In genomic region chr5:158991391-158991790, GRCh38 we compare ENCODE assay signal across 25 cellular contexts.
DNase-seq lines count a peak whose midpoint lies in the region; ATAC-seq, FAIRE-seq and TF ChIP-seq lines count a peak whose summit lies in the region.
"Had no signal": no experiment of that assay in that cellular context is flagged by ENCODE, and none has a peak within 500 bp of the region (broad histone marks: within the 10 kb centered on the region; RNA-seq: fewer than 3 reads in every experiment).

No MANE protein-coding gene starts in this region.

- H3K4me1 ChIP-seq in mammary epithelial cell (ENCODE audit: insufficient read depth, low read length) (no peaks in the 10 kb centered on the region), left lung (peaks cover 0 to 3% of the 10 kb centered on the region in 2 donors)
- H3K4me1 ChIP-seq: foreskin keratinocyte had no signal

- H3K36me3 Mint-ChIP-seq in MCF 10A (ENCODE audit: insufficient read depth, unreplicated experiment), result peaks cover 6% of the 10 kb centered on the region
- H3K36me3 Mint-ChIP-seq: mesothelial cell of epicardium, natural killer cell had no signal

- DNase-seq in MCF 10A (ENCODE audit: unreplicated experiment), result peak; percentile 76
- DNase-seq in mammary epithelial cell, result no peak
- peak; percentile 46 for DNase-seq in choroid plexus epithelial cell (ENCODE audit: low read depth)
- peak; percentile 47 for DNase-seq in iris pigment epithelial cell (ENCODE audit: low read depth)
- no peak for DNase-seq in left lung
- DNase-seq in GM12891 (ENCODE audit: insufficient read length, low spot score), result no peak
- no peak for DNase-seq in left colon
- DNase-seq in KG1 (lab: John Stamatoyannopoulos, UW), result no peak
- DNase-seq: activated CD4-positive, alpha-beta T cell treated with anti-CD3 and anti-CD28 coated beads for 4 hours; activated CD8-positive, alpha-beta memory T cell treated with anti-CD3 and anti-CD28 coated beads for 24 hours; activated naive CD4-positive, alpha-beta T cell treated with anti-CD3 and anti-CD28 coated beads for 36 hours; activated T-cell treated with anti-CD3 and anti-CD28 coated beads, Interleukin-2, amount 50 U/mL, for 24 hours; caudate nucleus; dermis blood vessel endothelial cell; foreskin keratinocyte; natural killer cell; NCI-H1048; ovary; stimulated activated CD4-positive, alpha-beta T cell treated with anti-CD3 and anti-CD28 coated beads, Interleukin-4, amount 100 ng/mL, for 4 hours; stimulated activated naive CD8-positive, alpha-beta T cell treated with anti-CD3 and anti-CD28 coated beads, Interleukin-15, Interleukin-2, amounts not matched to agents 100 U/mL and 50 U/mL, for 24 hours; transverse colon had no signal

- H3K9ac ChIP-seq in mammary epithelial cell (ENCODE audit: insufficient read depth, low read length), result no peak overlapping the region

- H3K4me3 ChIP-seq in mammary epithelial cell (replicated peaks in 1 of 3; ENCODE audit: insufficient read depth in 1 of 3, low read depth in 2 of 3, low read length in 3 of 3) (no peak overlapping the region), choroid plexus epithelial cell (ENCODE audit: low read depth, low read length) (no peak overlapping the region), left lung (no peak overlapping the region)
- H3K4me3 ChIP-seq: ovary, right atrium auricular region, transverse colon had no signal

- BruUV-seq in MCF 10A (replicated peaks; lab: Mats Ljungman, UMichigan) (no TSS peak), mammary epithelial cell (replicated peaks; lab: Mats Ljungman, UMichigan) (no TSS peak)

- WGBS in mammary epithelial cell (ENCODE audit: low coverage, missing lambda C conversion rate), result 96% methylated on average over 3 of the region's 3 CpGs

- no peaks in the 10 kb centered on the region for H3K9me3 ChIP-seq in mammary epithelial cell (replicated peaks; ENCODE audit: insufficient read depth, low read length)
- H3K9me3 ChIP-seq in left lung, result no peaks in the 10 kb centered on the region
- H3K9me3 ChIP-seq: ovary, right atrium auricular region, transverse colon had no signal

- H3K36me3 ChIP-seq in mammary epithelial cell (ENCODE audit: insufficient read depth, low read length) (no peaks in the 10 kb centered on the region), left lung (no peaks in the 10 kb centered on the region)
- H3K36me3 ChIP-seq: ovary, right atrium auricular region, transverse colon had no signal

- POLR2A ChIA-PET in MCF 10A (lab: Yijun Ruan, JAX), result interaction anchor here (0.7 to 6.3 kb wide), 13 partner anchors 9 to 1125 kb away, joined by 3 to 82 read pairs (median 4); no protein-coding TSS in a partner anchor

- TF ChIP-seq POLR2A in GM12891 (IDR thresholded peaks at IDR 0.05; ENCODE audit: low read depth, low read length), result no peak

- no peak overlapping the region for H2AFZ ChIP-seq in mammary epithelial cell (ENCODE audit: low read depth, low read length)

- peak overlapping the region; percentile 57 for H3K27ac Mint-ChIP-seq in MCF 10A (ENCODE audit: low read depth, unreplicated experiment)
- H3K27ac Mint-ChIP-seq: activated naive CD4-positive, alpha-beta T cell treated with anti-CD3 and anti-CD28 coated beads for 36 hours; activated T-cell treated with anti-CD3 and anti-CD28 coated beads, Interleukin-2, amount 50 U/mL, for 24 hours; mesothelial cell of epicardium; natural killer cell had no signal

- no peaks in the 10 kb centered on the region for H3K27me3 ChIP-seq in mammary epithelial cell (ENCODE audit: insufficient read depth, low read length)
- no peaks in the 10 kb centered on the region for H3K27me3 ChIP-seq in left lung
- H3K27me3 ChIP-seq: ovary, right atrium auricular region, transverse colon had no signal

- no peaks in the 10 kb centered on the region for H3K27me3 Mint-ChIP-seq in MCF 10A (ENCODE audit: insufficient read depth, unreplicated experiment)

- no peak for FAIRE-seq in GM12891 (lab: Jason Lieb, UNC)
- FAIRE-seq: H54 had no signal

- no peak for TF ChIP-seq CTCF in MCF 10A (IDR thresholded peaks at IDR 0.05; ENCODE audit: unreplicated experiment)
- TF ChIP-seq CTCF in mammary epithelial cell (conservative IDR thresholded peaks at IDR 0.05 in 1 of 2, IDR thresholded peaks at IDR 0.05 in 1 of 2; ENCODE audit: extremely low read depth in 1 of 2, insufficient read depth in 1 of 2, low read depth in 1 of 2, low read length in 2 of 2), result no peak
- TF ChIP-seq CTCF in choroid plexus epithelial cell (conservative IDR thresholded peaks at IDR 0.05; ENCODE audit: low read depth, low read length), result no peak
- TF ChIP-seq CTCF in left lung (IDR thresholded peaks at IDR 0.05), result no peak

- H3K4me2 ChIP-seq in mammary epithelial cell (ENCODE audit: insufficient read depth, low read depth, low read length), result no peak overlapping the region

- no peaks in the 10 kb centered on the region for H4K20me1 ChIP-seq in mammary epithelial cell (ENCODE audit: insufficient read depth, low read length)

- no peaks in the 10 kb centered on the region for H3K9me3 Mint-ChIP-seq in MCF 10A (ENCODE audit: unreplicated experiment)
- H3K9me3 Mint-ChIP-seq: activated naive CD4-positive, alpha-beta T cell treated with anti-CD3 and anti-CD28 coated beads for 36 hours; activated T-cell treated with anti-CD3 and anti-CD28 coated beads, Interleukin-2, amount 50 U/mL, for 24 hours; mesothelial cell of epicardium; natural killer cell had no signal

- H3K4me1 Mint-ChIP-seq in MCF 10A (ENCODE audit: insufficient read depth, unreplicated experiment), result peaks cover 50% of the 10 kb centered on the region
- H3K4me1 Mint-ChIP-seq: natural killer cell had no signal

- ATAC-seq in left lung, result no peak
- ATAC-seq in left colon, result no peak
- ATAC-seq: foreskin keratinocyte; natural killer cell; stimulated activated naive CD8-positive, alpha-beta T cell treated with anti-CD3 and anti-CD28 coated beads, Interleukin-15, Interleukin-2, amounts not matched to agents 100 U/mL and 50 U/mL, for 24 hours had no signal

- intact Hi-C loops in MCF 10A (cut with micrococcal nuclease) (no loop called here), mammary epithelial cell (cut with micrococcal nuclease) (no loop called here), left lung (cut with DNase I) (no loop called here), left colon (cut with DNase I, micrococcal nuclease) (no loop called here)

- in situ Hi-C loops in mammary epithelial cell (cut with MboI; ENCODE audit: low sequenced_read_pairs in 2 of 2), result no loop called here

- no peak overlapping the region for H3K27ac ChIP-seq in mammary epithelial cell (ENCODE audit: insufficient read depth, low read depth, low read length)
- no peak overlapping the region for H3K27ac ChIP-seq in left lung
- H3K27ac ChIP-seq: 22Rv1, foreskin keratinocyte, ovary, right atrium auricular region, transverse colon had no signal

- dilution Hi-C loops in mammary epithelial cell (cut with HindIII; ENCODE audit: low sequenced_read_pairs), result no loop called here

- no peak overlapping the region for H3K4me3 Mint-ChIP-seq in MCF 10A (ENCODE audit: unreplicated experiment)
- H3K4me3 Mint-ChIP-seq: activated naive CD4-positive, alpha-beta T cell treated with anti-CD3 and anti-CD28 coated beads for 36 hours; activated T-cell treated with anti-CD3 and anti-CD28 coated beads, Interleukin-2, amount 50 U/mL, for 24 hours; mesothelial cell of epicardium; natural killer cell had no signal

- no peaks in the 10 kb centered on the region for H3K79me2 ChIP-seq in mammary epithelial cell (ENCODE audit: insufficient read depth, low read length)

- CTCF ChIA-PET in MCF 10A (lab: Yijun Ruan, JAX), result interaction anchor here (0.5 to 3.6 kb wide), 6 partner anchors 11 to 820 kb away, joined by 3 to 14 read pairs (median 4); no protein-coding TSS in a partner anchor
- CTCF ChIA-PET in mammary epithelial cell (lab: Charles Lee; ENCODE audit: low non-redundant PET), result no interaction called here

TF ChIP-seq in GM12891, 5 proteins besides CTCF, POLR2A, EP300 and RAD21:
- TF ChIP-seq TAF1 (IDR thresholded peaks at IDR 0.05; ENCODE audit: low read depth, low read length) (no peak), POU2F2 (IDR thresholded peaks at IDR 0.05; ENCODE audit: low read depth, low read length) (no peak), PAX5 (IDR thresholded peaks at IDR 0.05; ENCODE audit: insufficient read depth, low read length, severe bottlenecking) (no peak), POLR2AphosphoS5 (IDR thresholded peaks at IDR 0.05; ENCODE audit: low read depth, low read length) (no peak), SPI1 (IDR thresholded peaks at IDR 0.05; ENCODE audit: low read depth, low read length) (no peak)

Comparison
In these comparisons a context has a peak if more than half of its experiments do, and no peak if none do; other contexts are left out.
1. DNase-seq: peak in MCF 10A (single experiment), choroid plexus epithelial cell (single experiment) and iris pigment epithelial cell (single experiment); none in mammary epithelial cell (single experiment), left lung (0 of 2), GM12891 (single experiment), left colon (0 of 2) and KG1 (single experiment).